Comparison of ENCODE assay signal across 9 cellular contexts in the genomic region with DNA sequence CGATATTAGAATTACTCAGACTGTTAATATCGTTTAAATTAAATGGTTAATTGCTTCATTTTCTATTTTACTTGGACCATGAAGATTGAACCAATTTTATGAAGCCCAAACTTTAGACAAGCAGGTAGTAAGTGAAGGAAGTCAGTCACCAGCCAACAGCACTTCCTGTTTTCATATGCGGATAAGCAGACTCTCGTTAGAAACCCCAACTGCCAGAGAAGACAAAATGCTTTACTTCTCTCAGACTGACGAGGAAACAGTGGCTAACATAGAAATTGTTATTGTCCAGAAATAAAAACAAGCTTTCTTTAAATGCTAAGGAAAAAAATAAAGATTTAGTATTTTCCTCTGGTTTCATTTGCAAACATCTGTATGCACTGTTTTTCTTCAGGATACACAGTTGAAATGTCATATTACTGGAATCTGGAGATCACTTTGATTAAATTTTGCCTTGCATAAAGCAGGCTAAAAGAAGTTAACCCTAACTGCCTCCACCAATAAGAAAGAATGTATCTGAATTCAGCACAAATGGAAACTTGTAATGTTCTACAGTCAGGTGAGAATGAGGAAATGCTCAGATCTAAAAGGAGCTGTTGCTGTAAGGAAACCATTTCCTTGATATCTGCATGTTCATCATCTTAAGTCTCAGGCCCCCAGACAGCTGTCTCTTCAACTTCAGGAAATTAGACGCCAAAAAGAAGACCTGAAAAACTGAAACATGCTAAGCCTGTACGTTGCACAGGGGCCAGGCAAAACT.
A peak's percentile ranks its signal among the peaks of the same experiment; 100 is the strongest.
DNase-seq lines count a peak whose midpoint lies in the region; ATAC-seq and TF ChIP-seq lines count a peak whose summit lies in the region.
"Had no signal": no experiment of that assay in that cellular context is flagged by ENCODE, and none has a peak within 500 bp of the region (broad histone marks: within the 10 kb centered on the region; RNA-seq: fewer than 3 reads in every experiment).

No MANE protein-coding gene starts in this region.

- H3K4me3 ChIP-seq in upper lobe of left lung = no peak overlapping the region

- TF ChIP-seq EP300 in upper lobe of left lung (IDR thresholded peaks at IDR 0.05) = no peak

- WGBS in upper lobe of left lung, 2 donors = 42 to 51% methylated on average over 7 of the region's 7 CpGs

- H3K9me3 ChIP-seq in upper lobe of left lung = no peaks in the 10 kb centered on the region

- ATAC-seq in HG03460 (IDR thresholded peaks at IDR 0.05; ENCODE audit: unreplicated experiment) (peak; percentile 64), upper lobe of left lung (ENCODE audit: low FRiP score in 2 of 2) (no peak)
- ATAC-seq: Panc1 had no signal

- peak overlapping the region; percentile 98 for H3K27ac Mint-ChIP-seq in activated naive CD4-positive, alpha-beta T cell treated with anti-CD3 and anti-CD28 coated beads, Interleukin-2, amount 10 ng/mL, durations not matched to agents 7 days and 5 days
- H3K27ac Mint-ChIP-seq in activated naive CD8-positive, alpha-beta T cell = peak overlapping the region; percentile 98

- peaks cover 27% of the 10 kb centered on the region for H3K36me3 Mint-ChIP-seq in activated naive CD4-positive, alpha-beta T cell treated with anti-CD3 and anti-CD28 coated beads, Interleukin-2, amount 10 ng/mL, durations not matched to agents 7 days and 5 days
- H3K36me3 Mint-ChIP-seq in activated naive CD8-positive, alpha-beta T cell = peaks cover 9% of the 10 kb centered on the region

- no peaks in the 10 kb centered on the region for H3K36me3 ChIP-seq in upper lobe of left lung

- H3K9me3 Mint-ChIP-seq in activated naive CD4-positive, alpha-beta T cell treated with anti-CD3 and anti-CD28 coated beads, Interleukin-2, amount 10 ng/mL, durations not matched to agents 7 days and 5 days = peaks cover 20% of the 10 kb centered on the region
- peaks cover 6% of the 10 kb centered on the region for H3K9me3 Mint-ChIP-seq in activated naive CD8-positive, alpha-beta T cell (ENCODE audit: low read depth)

- H3K27me3 Mint-ChIP-seq in activated naive CD4-positive, alpha-beta T cell treated with anti-CD3 and anti-CD28 coated beads, Interleukin-2, amount 10 ng/mL, durations not matched to agents 7 days and 5 days = no peaks in the 10 kb centered on the region
- no peaks in the 10 kb centered on the region for H3K27me3 Mint-ChIP-seq in activated naive CD8-positive, alpha-beta T cell

- peaks cover 0 to 11% (median 6%) of the 10 kb centered on the region in 4 donors for H3K4me1 ChIP-seq in upper lobe of left lung

- no peak for TF ChIP-seq POLR2A in upper lobe of left lung (IDR thresholded peaks at IDR 0.05)

- CTCF ChIA-PET in activated naive CD4-positive, alpha-beta T cell treated with anti-CD3 and anti-CD28 coated beads, Interleukin-2, amount 10 ng/mL, durations not matched to agents 7 days and 5 days (lab: Charles Lee) = interaction anchor here (1.0 to 2.4 kb wide), 4 partner anchors 9 to 60 kb away, joined by 3 to 8 read pairs (median 6); no protein-coding TSS in a partner anchor

- H3K27ac ChIP-seq in upper lobe of left lung = peak overlapping the region in 3 of 4 donors; percentile 4 to 52 (median 49)

- peaks cover 40% of the 10 kb centered on the region for H3K4me1 Mint-ChIP-seq in activated naive CD4-positive, alpha-beta T cell treated with anti-CD3 and anti-CD28 coated beads, Interleukin-2, amount 10 ng/mL, durations not matched to agents 7 days and 5 days
- H3K4me1 Mint-ChIP-seq in activated naive CD8-positive, alpha-beta T cell (ENCODE audit: low read depth) = peaks cover 59% of the 10 kb centered on the region

- peak overlapping the region; percentile 50 for H3K4me3 Mint-ChIP-seq in activated naive CD4-positive, alpha-beta T cell treated with anti-CD3 and anti-CD28 coated beads, Interleukin-2, amount 10 ng/mL, durations not matched to agents 7 days and 5 days
- peak overlapping the region; percentile 74 for H3K4me3 Mint-ChIP-seq in activated naive CD8-positive, alpha-beta T cell

- no peak for TF ChIP-seq CTCF in upper lobe of left lung (IDR thresholded peaks at IDR 0.05)

- no peaks in the 10 kb centered on the region for H3K27me3 ChIP-seq in upper lobe of left lung

- peak; percentile 38 for DNase-seq in activated naive CD4-positive, alpha-beta T cell treated with anti-CD3 and anti-CD28 coated beads, Interleukin-2, amount 10 ng/mL, durations not matched to agents 7 days and 5 days
- no peak for DNase-seq in activated naive CD4-positive, alpha-beta T cell treated with anti-CD3 and anti-CD28 coated beads, Interleukin-2, amount 50 U/mL, for 16 hours
- DNase-seq in upper lobe of left lung (peak in 1 of 2 donors; percentile 48), NCI-H2171 treated with DMSO at 0.1 percent for 48 hours (lab: John Stamatoyannopoulos, UW) (no peak), NCI-H1048 (lab: John Stamatoyannopoulos, UW) (no peak), GOT3 (lab: John Stamatoyannopoulos, UW) (no peak)
